8 cellular contexts compared by ENCODE assay signal in genomic region chr12:25386823-25387134, GRCh38.
DNase-seq lines count a peak whose midpoint lies in the region; ATAC-seq and TF ChIP-seq lines count a peak whose summit lies in the region.

No MANE protein-coding gene starts in this region.

- H3K9me3 ChIP-seq in adrenal gland (replicated peaks in 1 of 3) (no peaks in the 10 kb centered on the region), thyroid gland (no peaks in the 10 kb centered on the region)

- H3K4me1 ChIP-seq in adrenal gland (replicated peaks in 1 of 2) (peaks cover 4 to 6% of the 10 kb centered on the region in 2 donors), thyroid gland (peaks cover 0 to 4% of the 10 kb centered on the region in 2 donors)

- H3K27me3 ChIP-seq in adrenal gland (no peaks in the 10 kb centered on the region), thyroid gland (no peaks in the 10 kb centered on the region)

- ATAC-seq in left lobe of liver, result no peak

- intact Hi-C loops in adrenal gland (cut with DNase I), result no loop called here
- intact Hi-C loops in thyroid gland (cut with DNase I), result no loop called here

- no peak for TF ChIP-seq POLR2A in adrenal gland (IDR thresholded peaks at IDR 0.05)
- no peak for TF ChIP-seq POLR2A in thyroid gland (IDR thresholded peaks at IDR 0.05)

- TF ChIP-seq CTCF in adrenal gland (IDR thresholded peaks at IDR 0.05) (no peak), thyroid gland (IDR thresholded peaks at IDR 0.05) (no peak)

- WGBS in adrenal gland, 4 donors, result 1 to 6% (median 3%) methylated on average over 9 of the region's 9 CpGs
- WGBS in thyroid gland, 2 donors, result 6 to 8% methylated on average over 9 of the region's 9 CpGs

- H3K36me3 ChIP-seq in adrenal gland (replicated peaks in 1 of 2) (no peaks in the 10 kb centered on the region), thyroid gland (no peaks in the 10 kb centered on the region)

- peak; percentile 5 for DNase-seq in stimulated activated CD8-positive, alpha-beta memory T cell treated with anti-CD3 and anti-CD28 coated beads, Interleukin-12 subunit alpha, Interleukin-12 subunit beta, amount 100 ng/mL, for 4 hours (ENCODE audit: low read depth)
- no peak for DNase-seq in stimulated activated CD8-positive, alpha-beta memory T cell treated with anti-CD3 and anti-CD28 coated beads, Interleukin-4, amount 100 ng/mL, for 48 hours
- peak in 4 of 7 donors; percentile 27 to 66 (median 30) for DNase-seq in adrenal gland
- DNase-seq in left lobe of liver (ENCODE audit: low spot score), result peak; percentile 52
- peak; percentile 19 to 25 for DNase-seq in thyroid gland
- DNase-seq in NCI-H82 (lab: John Stamatoyannopoulos, UW), result no peak
- DNase-seq in kidney tubule cell (ENCODE audit: low spot score), result no peak
- no peak for DNase-seq in iPS-NIHi11 (ENCODE audit: low spot score)

- peak overlapping the region; percentile 1 to 56 (median 36) for H3K4me3 ChIP-seq in adrenal gland
- H3K4me3 ChIP-seq in thyroid gland (replicated peaks in 1 of 3), result peak overlapping the region; percentile 16 to 67 (median 35)

- H3K27ac ChIP-seq in adrenal gland, result peak overlapping the region; percentile 95 to 100 (median 99)
- H3K27ac ChIP-seq in thyroid gland, result peak overlapping the region; percentile 76 to 100 (median 99)

Comparison
In these comparisons a context has a peak if more than half of its experiments do, and no peak if none do; other contexts are left out.
1. DNase-seq: peak in stimulated activated CD8-positive, alpha-beta memory T cell treated with anti-CD3 and anti-CD28 coated beads, Interleukin-12 subunit alpha, Interleukin-12 subunit beta, amount 100 ng/mL, for 4 hours (single experiment), adrenal gland (4 of 7), left lobe of liver (single experiment) and thyroid gland (2 of 2); none in stimulated activated CD8-positive, alpha-beta memory T cell treated with anti-CD3 and anti-CD28 coated beads, Interleukin-4, amount 100 ng/mL, for 48 hours (single experiment), NCI-H82 (single experiment), kidney tubule cell (single experiment) and iPS-NIHi11 (single experiment).